In genomic region chr20:53468583-53468982, GRCh38 we compare ENCODE assay signal across 22 cellular contexts.
"Had no signal": no experiment of that assay in that cellular context is flagged by ENCODE, and none has a peak within 500 bp of the region (broad histone marks: within the 10 kb centered on the region; RNA-seq: fewer than 3 reads in every experiment).

No MANE protein-coding gene starts in this region.

- H2AFZ ChIP-seq: hepatocyte had no signal

- H3K4me2 ChIP-seq: hepatocyte had no signal

- H3K9me3 ChIP-seq: prostate gland, spleen, upper lobe of left lung had no signal

- H3K27me3 ChIP-seq: foreskin keratinocyte, hepatocyte, spleen, upper lobe of left lung had no signal

- H3K4me3 ChIP-seq: hepatocyte, lung, prostate gland, spleen, upper lobe of left lung had no signal

- H3K4me1 ChIP-seq: foreskin keratinocyte, prostate gland, spleen, upper lobe of left lung had no signal

- H3K36me3 ChIP-seq: prostate gland, spleen, upper lobe of left lung had no signal

- FAIRE-seq: astrocyte had no signal

- H3K27ac ChIP-seq: foreskin keratinocyte, hepatocyte, prostate gland, spleen, upper lobe of left lung had no signal

- ATAC-seq: foreskin keratinocyte; left lobe of liver; natural killer cell treated with Interleukin-12 subunit alpha and Interleukin-12 subunit beta and Interleukin-15 and Interleukin-18, amount 100 ng/mL, for 72 hours; stimulated activated naive CD8-positive, alpha-beta T cell treated with anti-CD3 and anti-CD28 coated beads, Interleukin-15, Interleukin-2, amounts not matched to agents 100 U/mL and 50 U/mL, for 24 hours; WTC11 had no signal

- H3K79me2 ChIP-seq: hepatocyte had no signal

- DNase-seq: activated CD4-positive, alpha-beta T cell treated with anti-CD3 and anti-CD28 coated beads, Interleukin-2, amount 50 U/mL, for 4 hours; activated CD8-positive, alpha-beta memory T cell treated with anti-CD3 and anti-CD28 coated beads, Interleukin-2, amount 50 U/mL, for 48 hours; activated naive CD4-positive, alpha-beta T cell treated with Interleukin-2 at 50 U/mL for 16 hours; activated naive CD8-positive, alpha-beta T cell treated with anti-CD3 and anti-CD28 coated beads for 36 hours; activated T-cell treated with anti-CD3 and anti-CD28 coated beads, Interleukin-2, amount 50 U/mL, for 48 hours; central memory CD4-positive, alpha-beta T cell; dermis blood vessel endothelial cell; effector CD8-positive, alpha-beta T cell; foreskin keratinocyte; immature natural killer cell; midbrain; spleen; stimulated activated CD4-positive, alpha-beta T cell treated with anti-CD3 and anti-CD28 coated beads, Interleukin-4, amount 100 ng/mL, for 1 hour; stimulated activated naive CD8-positive, alpha-beta T cell treated with anti-CD3 and anti-CD28 coated beads, Interleukin-15, Interleukin-2, amounts not matched to agents 100 U/mL and 50 U/mL, for 24 hours; upper lobe of left lung had no signal
